17 cellular contexts compared by ENCODE assay signal in genomic region chr9:137228515-137228967, GRCh38. TPM values are rescaled to one million over a fixed set of nuclear protein-coding genes. Genes with fewer than 3 reads are reported as not detected.
DNase-seq lines count a peak whose midpoint lies in the region; ATAC-seq lines count a peak whose summit lies in the region.
"Had no signal": no experiment of that assay in that cellular context is flagged by ENCODE, and none has a peak within 500 bp of the region (broad histone marks: within the 10 kb centered on the region; RNA-seq: fewer than 3 reads in every experiment).

No MANE protein-coding gene starts in this region.

- H3K4me1 ChIP-seq in NT2/D1 (ENCODE audit: insufficient read depth, insufficient read length): peaks cover 38% of the 10 kb centered on the region

- H3K36me3 ChIP-seq in NT2/D1 (ENCODE audit: insufficient read depth, insufficient read length, low read length): no peaks in the 10 kb centered on the region
- H3K36me3 ChIP-seq: BE2C had no signal

- H3K9me3 ChIP-seq in NT2/D1 (ENCODE audit: insufficient read depth, low read length): no peaks in the 10 kb centered on the region
- H3K9me3 ChIP-seq: BE2C had no signal

- no peak overlapping the region for H3K4me3 ChIP-seq in NT2/D1 (ENCODE audit: insufficient read length, low read depth)
- H3K4me3 ChIP-seq: GM23338 had no signal

- DNase-seq in DMS53 (lab: John Stamatoyannopoulos, UW): peak; percentile 48
- no peak for DNase-seq in DMS53 treated with DMSO at 0.1 percent for 48 hours (lab: John Stamatoyannopoulos, UW; ENCODE audit: unreplicated experiment)
- DNase-seq in NT2/D1 (ENCODE audit: low read depth, low spot score): no peak
- peak; percentile 22 for DNase-seq in left kidney (ENCODE audit: low read depth, low spot score)
- no peak for DNase-seq in Right ventricle myocardium superior
- DNase-seq: 8988T, GDM1, KG1, NCI-H1417 treated with DMSO at 0.1 percent for 48 hours, NCI-H2029 treated with DMSO at 0.1 percent for 48 hours, NCI-H2171 treated with DMSO at 0.1 percent for 48 hours, NCI-H510A treated with DMSO at 0.1 percent for 48 hours, NCI-H82, SIG-M5 had no signal

- H3K9ac ChIP-seq in NT2/D1 (ENCODE audit: insufficient read length, low read depth): peak overlapping the region; percentile 56

- no peaks in the 10 kb centered on the region for H3K27me3 ChIP-seq in NT2/D1 (ENCODE audit: insufficient read depth, insufficient read length)
- H3K27me3 ChIP-seq: BE2C had no signal

- intact Hi-C loops in Right ventricle myocardium superior (cut with DNase I): loop anchor here (5.0 kb wide), 1 partner anchor 36 kb away; no protein-coding TSS in a partner anchor

- ATAC-seq in Right ventricle myocardium superior (ENCODE audit: poor library complexity): no peak
- ATAC-seq in GM21515 (IDR thresholded peaks at IDR 0.05; ENCODE audit: unreplicated experiment): no peak
- ATAC-seq: GM23338 had no signal

RNA-seq across cellular contexts. Expression of gene RNF224, which starts 1.2 kb away (rescaled TPM):
- total RNA-seq in Right ventricle myocardium superior: not detected

RNA-seq across cellular contexts. Expression of gene SLC34A3, which starts 2.2 kb away (rescaled TPM):
- not detected for total RNA-seq in Right ventricle myocardium superior
- total RNA-seq: GM23338 had no signal

RNA-seq across cellular contexts. Expression of gene CYSRT1, which starts 3.6 kb away (rescaled TPM):
- total RNA-seq in Right ventricle myocardium superior: not detected

RNA-seq across cellular contexts. Expression of gene RNF208, which starts 6.5 kb away (rescaled TPM):
- 24.8 TPM for total RNA-seq in Right ventricle myocardium superior

RNA-seq across cellular contexts. Expression of gene TUBB4B, which starts 12.5 kb away (rescaled TPM):
- 515 TPM for total RNA-seq in Right ventricle myocardium superior

Comparison
In these comparisons a context has a peak if more than half of its experiments do, and no peak if none do; other contexts are left out.
1. DNase-seq: peak in DMS53 (single experiment) and left kidney (single experiment); none in DMS53 treated with DMSO at 0.1 percent for 48 hours (single experiment), NT2/D1 (single experiment) and Right ventricle myocardium superior (single experiment).